ENCODE assay signal across 8 cellular contexts in genomic region chr1:19762175-19762779, GRCh38. TPM values are rescaled to one million over a fixed set of nuclear protein-coding genes. Genes with fewer than 3 reads are reported as not detected.
A peak's percentile ranks its signal among the peaks of the same experiment; 100 is the strongest.
DNase-seq lines count a peak whose midpoint lies in the region; ATAC-seq and TF ChIP-seq lines count a peak whose summit lies in the region.

No MANE protein-coding gene starts in this region.

- CTCF ChIA-PET in HEK293T (lab: Yijun Ruan, JAX): interaction anchor here (0.8 to 1.7 kb wide), 8 partner anchors 9 to 49 kb away, joined by 3 to 8 read pairs (median 4); no protein-coding TSS in a partner anchor
- CTCF ChIA-PET in T-cell (lab: Charles Lee): no interaction called here

- no peaks in the 10 kb centered on the region for H3K4me1 Mint-ChIP-seq in CD14-positive monocyte
- H3K4me1 Mint-ChIP-seq in T-cell: peaks cover 0 to 7% (median 3%) of the 10 kb centered on the region in 3 donors
- H3K4me1 Mint-ChIP-seq in nephron progenitor cell: peaks cover 20% of the 10 kb centered on the region

- no peaks in the 10 kb centered on the region for H3K9me3 Mint-ChIP-seq in CD14-positive monocyte
- no peaks in the 10 kb centered on the region for H3K9me3 Mint-ChIP-seq in T-cell
- H3K9me3 Mint-ChIP-seq in nephron progenitor cell: peaks cover 4% of the 10 kb centered on the region

- POLR2A ChIA-PET in HEK293T (lab: Yijun Ruan, JAX) (no interaction called here), T-cell (lab: Charles Lee) (interaction anchor here in 1 of 2 donors (0.6 kb wide), 1 partner anchor 383 kb away, joined by 4 read pairs; no protein-coding TSS in a partner anchor)

- H3K27ac Mint-ChIP-seq in CD14-positive monocyte (no peak overlapping the region), T-cell (no peak overlapping the region), nephron progenitor cell (no peak overlapping the region)

- ATAC-seq in T-cell (replicated peaks in 1 of 4): peak in 1 of 4 experiments; percentile 33

- H3K27me3 Mint-ChIP-seq in CD14-positive monocyte (ENCODE audit: low read depth in 3 of 3): no peaks in the 10 kb centered on the region
- no peaks in the 10 kb centered on the region for H3K27me3 Mint-ChIP-seq in T-cell
- peaks cover 45% of the 10 kb centered on the region for H3K27me3 Mint-ChIP-seq in nephron progenitor cell (ENCODE audit: low read depth, poor library complexity)

- TF ChIP-seq CTCF in CD14-positive monocyte (IDR thresholded peaks at IDR 0.05) (peak; percentile 72), nephron progenitor cell (IDR thresholded peaks at IDR 0.05) (peak; percentile 72)

- no peak for DNase-seq in CD14-positive monocyte (ENCODE audit: low spot score)
- peak; percentile 82 for DNase-seq in HEK293T (ENCODE audit: extremely low spot score)
- peak in 21 of 34 experiments; percentile 1 to 27 (median 13) for DNase-seq in T-cell
- DNase-seq in dermis blood vessel endothelial cell: peak; percentile 69
- DNase-seq in nephron progenitor cell: peak; percentile 60
- no peak for DNase-seq in activated CD4-positive, CD25-positive, alpha-beta regulatory T cell treated with anti-CD3 and anti-CD28 coated beads, Interleukin-2, amount 50 U/mL, for 72 hours
- DNase-seq in NCI-H774 (lab: John Stamatoyannopoulos, UW): no peak
- no peak for DNase-seq in middle frontal gyrus (ENCODE audit: extremely low spot score, low spot score)

- peaks cover 24 to 28% of the 10 kb centered on the region in 2 donors for H3K36me3 Mint-ChIP-seq in CD14-positive monocyte
- peaks cover 29% of the 10 kb centered on the region for H3K36me3 Mint-ChIP-seq in T-cell
- H3K36me3 Mint-ChIP-seq in nephron progenitor cell (ENCODE audit: low read depth): no peaks in the 10 kb centered on the region

- H3K4me3 Mint-ChIP-seq in CD14-positive monocyte (no peak overlapping the region), T-cell (no peak overlapping the region), nephron progenitor cell (no peak overlapping the region)

- intact Hi-C loops in CD14-positive monocyte (cut with micrococcal nuclease): no loop called here

TF ChIP-seq in HEK293T, 16 proteins besides CTCF, POLR2A, EP300 and RAD21:
- TF ChIP-seq SP1 (IDR thresholded peaks at IDR 0.05) (no peak), ARNT (IDR thresholded peaks at IDR 0.05) (no peak), CTBP1 (IDR thresholded peaks at IDR 0.05; ENCODE audit: borderline replicate concordance) (no peak), ELF4 (IDR thresholded peaks at IDR 0.05) (no peak), PKNOX1 (IDR thresholded peaks at IDR 0.05) (no peak), L3MBTL2 (conservative IDR thresholded peaks at IDR 0.05) (no peak), NFRKB (IDR thresholded peaks at IDR 0.05) (no peak), BHLHE40 (IDR thresholded peaks at IDR 0.05; ENCODE audit: borderline replicate concordance) (no peak), ZNF384 (IDR thresholded peaks at IDR 0.05) (no peak), LEF1 (IDR thresholded peaks at IDR 0.05; ENCODE audit: borderline replicate concordance) (no peak), FOXK2 (IDR thresholded peaks at IDR 0.05) (no peak), HDGF (IDR thresholded peaks at IDR 0.05; ENCODE audit: borderline replicate concordance) (no peak), TARDBP (IDR thresholded peaks at IDR 0.05) (no peak), SUZ12 (IDR thresholded peaks at IDR 0.05) (no peak), FOXM1 (IDR thresholded peaks at IDR 0.05; ENCODE audit: borderline replicate concordance) (no peak), FOXA1 (IDR thresholded peaks at IDR 0.05) (no peak)
TF ChIP-seq in HEK293T: peak in this region for 0.

RNA-seq across cellular contexts. Expression of gene TMCO4, which starts 37.4 kb away (rescaled TPM):
- polyA plus RNA-seq in CD14-positive monocyte: 1 to 10 TPM; 6.9 to 7.9 TPM
- total RNA-seq in T-cell (10 to 100 TPM; 17.2 to 29.2 (median 22.3) TPM), dermis blood vessel endothelial cell (10.6 and 11.4 TPM in 2 replicates)

RNA-seq across cellular contexts. Expression of gene RNF186, which starts 52.8 kb away (rescaled TPM):
- polyA plus RNA-seq in CD14-positive monocyte: not detected
- total RNA-seq in T-cell (not detected), dermis blood vessel endothelial cell (not detected in 2 replicates)

Comparison
In these comparisons a context has a peak if more than half of its experiments do, and no peak if none do; other contexts are left out.
1. DNase-seq: peak in HEK293T (single experiment), T-cell (21 of 34), dermis blood vessel endothelial cell (single experiment) and nephron progenitor cell (single experiment); none in CD14-positive monocyte (single experiment), activated CD4-positive, CD25-positive, alpha-beta regulatory T cell treated with anti-CD3 and anti-CD28 coated beads, Interleukin-2, amount 50 U/mL, for 72 hours (single experiment), NCI-H774 (single experiment) and middle frontal gyrus (single experiment).